8 cellular contexts compared by ENCODE assay signal in genomic region chr2:45494275-45494977, GRCh38.
DNase-seq lines count a peak whose midpoint lies in the region; ATAC-seq, FAIRE-seq and TF ChIP-seq lines count a peak whose summit lies in the region.

No MANE protein-coding gene starts in this region.

- H3T11ph ChIP-seq in H9 (ENCODE audit: low read length), result no peak overlapping the region

- no peak overlapping the region for H3K9ac ChIP-seq in H9 (ENCODE audit: extremely low read depth, insufficient read length, low read length)
- no peak overlapping the region for H3K9ac ChIP-seq in keratinocyte (ENCODE audit: control insufficient read depth, extremely low read depth, insufficient read depth, low read length)

- FAIRE-seq in keratinocyte (lab: Jason Lieb, UNC), result peak; percentile 52

- dilution Hi-C loops in keratinocyte (cut with MboI; ENCODE audit: extremely low pct_ligation_motif_present, low sequenced_read_pairs), result no loop called here

- no peak overlapping the region for H3K56ac ChIP-seq in H9 (ENCODE audit: insufficient read length, low read depth, low read length)

- no peak overlapping the region for H4K8ac ChIP-seq in H9 (replicated peaks; ENCODE audit: insufficient read length, low read depth, low read length)

- no peak for TF ChIP-seq POLR2A in tibial nerve (IDR thresholded peaks at IDR 0.05)

- H2BK20ac ChIP-seq in H9 (ENCODE audit: low read depth, low read length, poor library complexity, severe bottlenecking), result no peak overlapping the region

- H3K27me3 ChIP-seq in H9 (ENCODE audit: insufficient read depth, low read length) (no peaks in the 10 kb centered on the region), keratinocyte (ENCODE audit: control insufficient read depth, extremely low read depth, insufficient read depth, low read length) (no peaks in the 10 kb centered on the region), tibial nerve (no peaks in the 10 kb centered on the region)

- H3K4me3 Mint-ChIP-seq in H9, result no peak overlapping the region

- TF ChIP-seq CTCF in H9 (conservative IDR thresholded peaks at IDR 0.05) (peak; percentile 86), keratinocyte (optimal IDR thresholded peaks at IDR 0.05 in 1 of 3, IDR thresholded peaks at IDR 0.05 in 1 of 3, conservative IDR thresholded peaks at IDR 0.05 in 1 of 3; ENCODE audit: extremely low read depth in 1 of 3, insufficient read depth in 2 of 3, low read length in 3 of 3) (peak in 2 of 3 experiments; percentile 56 to 72), tibial nerve (IDR thresholded peaks at IDR 0.05) (peak; percentile 60 to 83 (median 66))

- no peak overlapping the region for H2BK12ac ChIP-seq in H9 (ENCODE audit: insufficient read length, low read depth, low read length)

- H3K36me3 ChIP-seq in keratinocyte (ENCODE audit: control insufficient read depth in 2 of 2, extremely low read depth in 1 of 2, insufficient read depth in 2 of 2, low read length in 2 of 2), result no peaks in the 10 kb centered on the region
- H3K36me3 ChIP-seq in tibial nerve, result no peaks in the 10 kb centered on the region

- no peak overlapping the region for H3K4me2 ChIP-seq in H9 (ENCODE audit: insufficient read depth, insufficient read length, low read length)
- H3K4me2 ChIP-seq in keratinocyte (ENCODE audit: control insufficient read depth, extremely low read depth, insufficient read depth, low read depth, low read length), result no peak overlapping the region

- H2BK120ac ChIP-seq in H9 (ENCODE audit: low read depth, low read length, poor library complexity, severe bottlenecking), result no peak overlapping the region

- H4K91ac ChIP-seq in H9 (ENCODE audit: insufficient read length, low read depth, low read length), result no peak overlapping the region

- WGBS in H9 (ENCODE audit: extremely low coverage, insufficient read length, low lambda C conversion rate), result no CpG with 5 or more reads among the region's 2 CpGs
- 4 to 12% methylated on average over 2 of the region's 2 CpGs for WGBS in tibial nerve, 2 donors

- no peak overlapping the region for H2BK15ac ChIP-seq in H9 (ENCODE audit: low read depth, low read length)

- no peak for TF ChIP-seq EP300 in tibial nerve (IDR thresholded peaks at IDR 0.05)

- no peak overlapping the region for H3K18ac ChIP-seq in H9 (ENCODE audit: insufficient read length, low read depth, low read length)

- no peak overlapping the region for H3K27ac ChIP-seq in H9 (ENCODE audit: insufficient read length, low read depth, low read length)
- no peak overlapping the region for H3K27ac ChIP-seq in keratinocyte (ENCODE audit: control insufficient read depth, insufficient read depth, low read length)
- no peak overlapping the region for H3K27ac ChIP-seq in tibial nerve

- no peak overlapping the region for H2AK5ac ChIP-seq in H9 (ENCODE audit: insufficient read length, low read length)

- peak; percentile 7 for DNase-seq in CMK (ENCODE audit: low read depth)
- no peak for DNase-seq in H9
- DNase-seq in NCI-H2227 treated with DMSO at 0.1 percent for 48 hours (lab: John Stamatoyannopoulos, UW), result peak; percentile 72
- peak; percentile 75 for DNase-seq in astrocyte of the hippocampus (ENCODE audit: low read depth, low spot score)
- DNase-seq in keratinocyte (ENCODE audit: low read depth, low spot score), result peak; percentile 2
- DNase-seq in tibial nerve (ENCODE audit: low spot score in 2 of 2), result peak in 1 of 2 donors; percentile 68
- no peak for DNase-seq in activated naive CD4-positive, alpha-beta T cell treated with Interleukin-2 at 50 U/mL for 16 hours

- H3K79me2 ChIP-seq in H9 (ENCODE audit: insufficient read depth, low read length) (no peaks in the 10 kb centered on the region), keratinocyte (ENCODE audit: control insufficient read depth, insufficient read depth, low read length) (no peaks in the 10 kb centered on the region)

- H3K14ac ChIP-seq in H9 (ENCODE audit: insufficient read depth, low read length), result no peak overlapping the region

- H3K36me3 Mint-ChIP-seq in H9 (ENCODE audit: insufficient read depth in 1 of 3, low read depth in 3 of 3), result peaks cover 0 to 9% (median 4%) of the 10 kb centered on the region in 3 experiments; a peak in 5 of 7 replicates

- no peak overlapping the region for H2BK5ac ChIP-seq in H9 (ENCODE audit: insufficient read length, low read length)

- no peaks in the 10 kb centered on the region for H3K23me2 ChIP-seq in H9 (ENCODE audit: insufficient read length, low read depth, low read length, poor library complexity, severe bottlenecking)

- H3K4me1 ChIP-seq in H9 (ENCODE audit: insufficient read depth, low read length) (no peaks in the 10 kb centered on the region), keratinocyte (ENCODE audit: control insufficient read depth, extremely low read depth, insufficient read depth, low read length) (no peaks in the 10 kb centered on the region), tibial nerve (no peaks in the 10 kb centered on the region)

- no peak overlapping the region for H3K27ac Mint-ChIP-seq in H9

- no peak overlapping the region for H3K4ac ChIP-seq in H9 (ENCODE audit: low read depth, low read length)

- no peaks in the 10 kb centered on the region for H3K79me1 ChIP-seq in H9 (ENCODE audit: insufficient read depth, low read depth, low read length, poor library complexity, severe bottlenecking)

- H2AFZ ChIP-seq in H9 (ENCODE audit: low read length), result no peak overlapping the region
- no peak overlapping the region for H2AFZ ChIP-seq in keratinocyte (ENCODE audit: control insufficient read depth, low read length)

- H4K20me1 ChIP-seq in H9 (ENCODE audit: control insufficient read depth, insufficient read depth, insufficient read length) (no peaks in the 10 kb centered on the region), keratinocyte (ENCODE audit: control insufficient read depth, extremely low read depth, insufficient read depth, low read length) (no peaks in the 10 kb centered on the region)

- H3K9me1 ChIP-seq in keratinocyte (ENCODE audit: control insufficient read depth, extremely low read depth, insufficient read depth, low read length), result no peaks in the 10 kb centered on the region

- H3K9me3 Mint-ChIP-seq in H9, result no peaks in the 10 kb centered on the region

- peaks cover 8 to 18% of the 10 kb centered on the region in 2 experiments for H3K4me1 Mint-ChIP-seq in H9

- no peaks in the 10 kb centered on the region for H3K27me3 Mint-ChIP-seq in H9 (ENCODE audit: low read depth)

- H4K5ac ChIP-seq in H9 (ENCODE audit: insufficient read length, low read depth, low read length), result no peak overlapping the region

- no peak overlapping the region for H3K23ac ChIP-seq in H9 (ENCODE audit: insufficient read length, low read depth, low read length)

- H3K9me3 ChIP-seq in H9 (ENCODE audit: control insufficient read depth, low read depth, low read length), result no peaks in the 10 kb centered on the region
- no peaks in the 10 kb centered on the region for H3K9me3 ChIP-seq in keratinocyte (ENCODE audit: control insufficient read depth, low read depth, low read length)
- no peaks in the 10 kb centered on the region for H3K9me3 ChIP-seq in tibial nerve

- no peak for ATAC-seq in GM19328 (IDR thresholded peaks at IDR 0.05; ENCODE audit: unreplicated experiment)

- no peak overlapping the region for H3K4me3 ChIP-seq in keratinocyte (ENCODE audit: control insufficient read depth in 2 of 3, extremely low read depth in 1 of 3, insufficient read depth in 2 of 3, low read depth in 1 of 3, low read length in 3 of 3)
- H3K4me3 ChIP-seq in tibial nerve, result no peak overlapping the region

Comparison
In these comparisons a context has a peak if more than half of its experiments do, and no peak if none do; other contexts are left out.
1. DNase-seq: peak in CMK (single experiment), NCI-H2227 treated with DMSO at 0.1 percent for 48 hours (single experiment), astrocyte of the hippocampus (single experiment) and keratinocyte (single experiment); none in H9 (single experiment) and activated naive CD4-positive, alpha-beta T cell treated with Interleukin-2 at 50 U/mL for 16 hours (single experiment).
2. Peak in every context shown above with its lines, with median percentiles within 50 percentile points of each other: CTCF ChIP-seq.